19 cellular contexts compared by ENCODE assay signal in genomic region chr16:1560153-1560552, GRCh38.
"Had no signal": no experiment of that assay in that cellular context is flagged by ENCODE, and none has a peak within 500 bp of the region (broad histone marks: within the 10 kb centered on the region; RNA-seq: fewer than 3 reads in every experiment).

No MANE protein-coding gene starts in this region.

- H3K36me3 ChIP-seq: SJSA1 had no signal

- H3K27me3 ChIP-seq: brain microvascular endothelial cell, dorsolateral prefrontal cortex, esophagus muscularis mucosa, right lobe of liver, SJSA1, spleen, transverse colon had no signal

- FAIRE-seq: endometrium had no signal

- H3K4me3 ChIP-seq: dorsolateral prefrontal cortex, esophagus muscularis mucosa, mucosa of descending colon, psoas muscle, right lobe of liver, SJSA1, spleen, transverse colon had no signal

- H3K4me1 Mint-ChIP-seq: nephron; stimulated activated naive B cell treated with anti-CD40 and anti-IgM and Interleukin-4, amounts not matched to agents 10 μg/mL and 1 μg/mL and 100 μg/mL, for 72 hours had no signal

- H3K4me1 ChIP-seq: psoas muscle, right lobe of liver, SJSA1, transverse colon had no signal

- H3K4me3 Mint-ChIP-seq: nephron; stimulated activated naive B cell treated with anti-CD40 and anti-IgM and Interleukin-4, amounts not matched to agents 10 μg/mL and 1 μg/mL and 100 μg/mL, for 72 hours had no signal

- H3K27ac ChIP-seq: brain microvascular endothelial cell, dorsolateral prefrontal cortex, esophagus muscularis mucosa, psoas muscle, SJSA1, transverse colon had no signal

- H3K27me3 Mint-ChIP-seq: stimulated activated naive B cell treated with anti-CD40 and anti-IgM and Interleukin-4, amounts not matched to agents 10 μg/mL and 1 μg/mL and 100 μg/mL, for 72 hours had no signal

- ATAC-seq: left colon; psoas muscle; stimulated activated naive B cell treated with anti-CD40 and anti-IgM and Interleukin-4, amounts not matched to agents 10 μg/mL and 1 μg/mL and 100 μg/mL, for 72 hours had no signal

- DNase-seq: activated CD4-positive, alpha-beta T cell treated with anti-CD3 and anti-CD28 coated beads for 48 hours; activated gamma-delta T cell; activated T-cell treated with anti-CD3 and anti-CD28 coated beads, Interleukin-2, amount 50 U/mL, for 1 hour; brain microvascular endothelial cell; dorsolateral prefrontal cortex; left colon; mammary epithelial cell; mucosa of descending colon; psoas muscle; right lobe of liver; spleen; stimulated activated naive B cell treated with anti-CD40 and anti-IgM and Interleukin-4, amounts not matched to agents 10 μg/mL and 1 μg/mL and 100 μg/mL, for 72 hours; SW 1271; T1000; transverse colon had no signal

- H3K9me3 ChIP-seq: esophagus muscularis mucosa, mucosa of descending colon, psoas muscle, right lobe of liver, SJSA1, spleen, transverse colon had no signal

- H3K27ac Mint-ChIP-seq: nephron; stimulated activated naive B cell treated with anti-CD40 and anti-IgM and Interleukin-4, amounts not matched to agents 10 μg/mL and 1 μg/mL and 100 μg/mL, for 72 hours had no signal

- H3K9me3 Mint-ChIP-seq: nephron; stimulated activated naive B cell treated with anti-CD40 and anti-IgM and Interleukin-4, amounts not matched to agents 10 μg/mL and 1 μg/mL and 100 μg/mL, for 72 hours had no signal
